In the genomic region with DNA sequence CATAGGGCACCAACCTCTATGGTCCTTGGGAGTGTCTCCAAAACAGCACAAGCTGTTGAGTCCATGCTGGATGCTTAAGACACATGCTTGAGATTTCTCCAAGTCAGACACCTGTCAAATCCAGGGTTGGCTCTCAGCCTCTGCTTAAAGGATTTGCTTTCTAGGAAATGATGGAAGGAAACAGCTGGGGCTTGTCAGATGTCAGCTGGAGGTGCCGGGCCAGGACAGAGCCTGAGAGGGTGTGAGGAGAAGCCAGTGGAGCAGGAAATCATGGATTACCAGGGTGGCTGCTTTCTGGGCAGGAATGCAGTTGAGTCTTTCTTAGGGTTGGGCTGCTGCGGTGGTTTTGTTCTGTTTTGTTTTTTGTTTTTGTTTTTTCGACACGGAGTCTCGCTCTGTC, we compare ENCODE assay signal across 17 cellular contexts.
DNase-seq lines count a peak whose midpoint lies in the region; ATAC-seq, FAIRE-seq and TF ChIP-seq lines count a peak whose summit lies in the region.
"Had no signal": no experiment of that assay in that cellular context is flagged by ENCODE, and none has a peak within 500 bp of the region (broad histone marks: within the 10 kb centered on the region; RNA-seq: fewer than 3 reads in every experiment).

No MANE protein-coding gene starts in this region.

- peaks cover 0 to 4% (median 0%) of the 10 kb centered on the region in 3 donors for H3K27me3 ChIP-seq in psoas muscle (ENCODE audit: insufficient read depth in 3 of 3, low read length in 2 of 3)
- 0 out of 2 replicates have a peak, but pooled peaks cover 3% of the 10 kb centered on the region for H3K27me3 ChIP-seq in PC-9 (ENCODE audit: insufficient read depth, low read depth)

- no peaks in the 10 kb centered on the region for H3K36me3 ChIP-seq in psoas muscle (ENCODE audit: insufficient read depth in 1 of 2, low read depth in 1 of 2)
- no peaks in the 10 kb centered on the region for H3K36me3 ChIP-seq in PC-9 (ENCODE audit: low read depth)

- no TSS peak for BruUV-seq in PC-9 (replicated peaks; lab: Mats Ljungman, UMichigan)

- ATAC-seq in psoas muscle (peak; percentile 48 to 85 (median 64)), GM18907 (IDR thresholded peaks at IDR 0.05; ENCODE audit: unreplicated experiment) (no peak)

- TF ChIP-seq CTCF in fibroblast of the aortic adventitia (IDR thresholded peaks at IDR 0.05; ENCODE audit: insufficient read depth, low read length) = no peak
- TF ChIP-seq CTCF in psoas muscle (IDR thresholded peaks at IDR 0.05) = no peak
- no peak for TF ChIP-seq CTCF in PC-9 (conservative IDR thresholded peaks at IDR 0.05)

- no peaks in the 10 kb centered on the region for H3F3A ChIP-seq in PC-9 (ENCODE audit: insufficient read depth, low read depth)

- H3K27ac ChIP-seq in psoas muscle (no peak overlapping the region), PC-9 (no peak overlapping the region)

- H2AFZ ChIP-seq in PC-9 = no peak overlapping the region

- DNase-seq in DMS 273 (lab: John Stamatoyannopoulos, UW; ENCODE audit: unreplicated experiment) (peak; percentile 77), NCI-H524 (lab: John Stamatoyannopoulos, UW) (peak; percentile 91 to 97), fibroblast of the aortic adventitia (ENCODE audit: low read depth) (peak; percentile 41), psoas muscle (no peak), NCI-H1417 treated with DMSO at 0.1 percent for 48 hours (lab: John Stamatoyannopoulos, UW) (no peak), PC-9 (no peak), GM12891 (ENCODE audit: insufficient read length, low spot score) (no peak)
- DNase-seq: AML-193, DMS79 treated with DMSO at 0.1 percent for 48 hours, GDM1, GOT3, HFFc6, KG1, NCI-H1105, NCI-H187, OCI-M1 had no signal

- no peak for FAIRE-seq in GM12891 (lab: Jason Lieb, UNC)

- intact Hi-C loops in psoas muscle (cut with DNase I) (no loop called here), PC-9 (cut with micrococcal nuclease; ENCODE audit: unreplicated experiment) (no loop called here)

- no peaks in the 10 kb centered on the region for H3K9me3 ChIP-seq in psoas muscle
- H3K9me3 ChIP-seq in PC-9 (ENCODE audit: insufficient read depth, low read depth) = no peaks in the 10 kb centered on the region

- WGBS in psoas muscle, 3 donors = 27 to 31% (median 31%) methylated on average over 5 of the region's 5 CpGs

- no peaks in the 10 kb centered on the region for H4K20me1 ChIP-seq in PC-9 (ENCODE audit: insufficient read depth)

- CTCF ChIA-PET in PC-9 (lab: Charles Lee) = no interaction called here

- H3K4me2 ChIP-seq in PC-9 = no peak overlapping the region

- H3K79me2 ChIP-seq in PC-9 (ENCODE audit: low read depth) = no peaks in the 10 kb centered on the region

- TF ChIP-seq POLR2A in GM12891 (IDR thresholded peaks at IDR 0.05; ENCODE audit: low read depth, low read length) = no peak

- no peaks in the 10 kb centered on the region for H3K9me2 ChIP-seq in PC-9 (ENCODE audit: insufficient read depth)

- POLR2A ChIA-PET in PC-9 (lab: Charles Lee; ENCODE audit: unreplicated experiment) = no interaction called here

- no peaks in the 10 kb centered on the region for H3K4me1 ChIP-seq in psoas muscle
- no peaks in the 10 kb centered on the region for H3K4me1 ChIP-seq in PC-9 (replicated peaks; ENCODE audit: insufficient read depth)

- no peak overlapping the region for H3K4me3 ChIP-seq in fibroblast of the aortic adventitia (ENCODE audit: low read depth, low read length)
- H3K4me3 ChIP-seq in psoas muscle = no peak overlapping the region
- H3K4me3 ChIP-seq in PC-9 = no peak overlapping the region

TF ChIP-seq in GM12891, 5 proteins besides CTCF, POLR2A, EP300 and RAD21:
- no peak for TF ChIP-seq POLR2AphosphoS5 (IDR thresholded peaks at IDR 0.05; ENCODE audit: low read depth, low read length)
- TF ChIP-seq PAX5 (IDR thresholded peaks at IDR 0.05; ENCODE audit: insufficient read depth, low read length, severe bottlenecking) = no peak
- TF ChIP-seq SPI1 (IDR thresholded peaks at IDR 0.05; ENCODE audit: low read depth, low read length) = no peak
- no peak for TF ChIP-seq TAF1 (IDR thresholded peaks at IDR 0.05; ENCODE audit: low read depth, low read length)
- TF ChIP-seq POU2F2 (IDR thresholded peaks at IDR 0.05; ENCODE audit: low read depth, low read length) = no peak

Comparison
In these comparisons a context has a peak if more than half of its experiments do, and no peak if none do; other contexts are left out.
1. DNase-seq: peak in DMS 273 (single experiment), NCI-H524 (2 of 2) and fibroblast of the aortic adventitia (single experiment); none in psoas muscle (0 of 2), NCI-H1417 treated with DMSO at 0.1 percent for 48 hours (single experiment), PC-9 (0 of 2) and GM12891 (single experiment).